In the genomic region with DNA sequence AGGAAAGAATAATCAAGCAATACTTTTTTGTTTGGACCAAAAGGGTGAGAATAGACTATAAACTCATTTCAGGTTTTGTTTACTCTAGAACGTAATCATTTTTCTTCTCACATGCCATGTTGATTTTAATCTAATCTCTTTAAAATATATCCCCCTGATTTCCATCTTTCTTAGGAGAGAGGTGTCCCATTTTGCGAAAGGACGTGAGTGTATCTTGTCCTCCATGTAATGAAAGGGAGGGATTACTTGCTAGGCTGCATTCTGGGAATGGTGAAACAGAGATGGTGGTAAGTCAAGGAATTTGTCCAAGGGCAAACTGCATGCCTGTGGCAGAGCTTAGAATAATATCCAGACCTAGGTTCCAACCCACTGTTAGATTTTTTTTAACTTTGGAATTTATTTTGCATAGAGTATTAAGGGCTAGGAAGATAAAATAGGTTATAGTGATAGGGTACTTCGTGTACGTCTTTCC, we compare ENCODE assay signal across 8 cellular contexts. TPM values are rescaled to one million over a fixed set of nuclear protein-coding genes. Genes with fewer than 3 reads are reported as not detected.
DNase-seq lines count a peak whose midpoint lies in the region; ATAC-seq and TF ChIP-seq lines count a peak whose summit lies in the region.

No MANE protein-coding gene starts in this region.

- H3K27me3 ChIP-seq in kidney epithelial cell (ENCODE audit: control insufficient read depth, insufficient read depth, low read length): peaks cover under 1% of the 10 kb centered on the region
- peaks cover 1% of the 10 kb centered on the region for H3K27me3 ChIP-seq in transverse colon

- intact Hi-C loops in transverse colon (cut with DNase I; ENCODE audit: low total_unique reads): loop anchor here (5.0 to 10.0 kb wide), 3 partner anchors 128 to 238 kb away; partner anchors contain the start of gene ING1

- peaks cover 2% of the 10 kb centered on the region for H3K27me3 Mint-ChIP-seq in activated naive CD4-positive, alpha-beta T cell treated with anti-CD3 and anti-CD28 coated beads, Interleukin-2, amount 50 U/mL, for 24 hours
- peaks cover 4% of the 10 kb centered on the region for H3K27me3 Mint-ChIP-seq in activated naive CD8-positive, alpha-beta T cell treated with anti-CD3 and anti-CD28 coated beads, Interleukin-2, amount 50 U/mL, for 24 hours

- H3K9me3 Mint-ChIP-seq in activated naive CD4-positive, alpha-beta T cell treated with anti-CD3 and anti-CD28 coated beads, Interleukin-2, amount 50 U/mL, for 24 hours: no peaks in the 10 kb centered on the region
- no peaks in the 10 kb centered on the region for H3K9me3 Mint-ChIP-seq in activated naive CD8-positive, alpha-beta T cell treated with anti-CD3 and anti-CD28 coated beads, Interleukin-2, amount 50 U/mL, for 24 hours

- no peak for ATAC-seq in activated naive CD8-positive, alpha-beta T cell treated with anti-CD3 and anti-CD28 coated beads, Interleukin-2, amount 50 U/mL, for 24 hours

- peak overlapping the region; percentile 98 to 100 (median 100) for H3K27ac ChIP-seq in transverse colon

- peaks cover 55% of the 10 kb centered on the region for H3K4me1 Mint-ChIP-seq in activated naive CD4-positive, alpha-beta T cell treated with anti-CD3 and anti-CD28 coated beads, Interleukin-2, amount 50 U/mL, for 24 hours
- H3K4me1 Mint-ChIP-seq in activated naive CD8-positive, alpha-beta T cell treated with anti-CD3 and anti-CD28 coated beads, Interleukin-2, amount 50 U/mL, for 24 hours: peaks cover 56% of the 10 kb centered on the region

- H3K4me3 ChIP-seq in kidney epithelial cell (ENCODE audit: low read depth, low read length) (no peak overlapping the region), transverse colon (no peak overlapping the region)

- no peak for TF ChIP-seq CTCF in kidney epithelial cell (IDR thresholded peaks at IDR 0.05; ENCODE audit: insufficient read depth, low read length, poor library complexity, severe bottlenecking)
- no peak for TF ChIP-seq CTCF in transverse colon (IDR thresholded peaks at IDR 0.05)

- H3K36me3 ChIP-seq in kidney epithelial cell (ENCODE audit: control insufficient read depth, insufficient read depth, low read length) (no peaks in the 10 kb centered on the region), transverse colon (no peaks in the 10 kb centered on the region)

- H3K36me3 Mint-ChIP-seq in activated naive CD4-positive, alpha-beta T cell treated with anti-CD3 and anti-CD28 coated beads, Interleukin-2, amount 50 U/mL, for 24 hours: peaks cover 6% of the 10 kb centered on the region
- H3K36me3 Mint-ChIP-seq in activated naive CD8-positive, alpha-beta T cell treated with anti-CD3 and anti-CD28 coated beads, Interleukin-2, amount 50 U/mL, for 24 hours (ENCODE audit: low read depth): peaks cover 15% of the 10 kb centered on the region

- peak overlapping the region; percentile 90 for H3K4me3 Mint-ChIP-seq in activated naive CD4-positive, alpha-beta T cell treated with anti-CD3 and anti-CD28 coated beads, Interleukin-2, amount 50 U/mL, for 24 hours
- peak overlapping the region; percentile 91 for H3K4me3 Mint-ChIP-seq in activated naive CD8-positive, alpha-beta T cell treated with anti-CD3 and anti-CD28 coated beads, Interleukin-2, amount 50 U/mL, for 24 hours

- TF ChIP-seq POLR2A in transverse colon (IDR thresholded peaks at IDR 0.05): no peak

- in situ Hi-C loops in transverse colon (cut with MboI; ENCODE audit: low pct_ligation_motif_present in 1 of 4, low pct_unique_long_range_greater_than_20kb in 1 of 4, low sequenced_read_pairs in 3 of 4): loop anchor here in 3 of 4 donors (25.0 kb wide), 3 partner anchors 204 to 321 kb away; partner anchors contain the start of genes CARS2 (in 2 of the 3) and ING1 (in 2 of the 3)

- no peaks in the 10 kb centered on the region for H3K9me3 ChIP-seq in transverse colon

- peaks cover 12 to 28% (median 25%) of the 10 kb centered on the region in 4 donors for H3K4me1 ChIP-seq in transverse colon

- no peak for TF ChIP-seq EP300 in transverse colon (IDR thresholded peaks at IDR 0.05; ENCODE audit: low read depth)

- DNase-seq in activated naive CD4-positive, alpha-beta T cell (lab: John Stamatoyannopoulos, UW): no peak
- no peak for DNase-seq in activated naive CD8-positive, alpha-beta T cell treated with anti-CD3 and anti-CD28 coated beads, Interleukin-2, amount 50 U/mL, for 24 hours
- DNase-seq in kidney epithelial cell (ENCODE audit: low read depth) (peak; percentile 34), transverse colon (no peak), NCI-H2081 treated with DMSO at 0.1 percent for 48 hours (lab: John Stamatoyannopoulos, UW) (no peak), cerebellar cortex (ENCODE audit: low spot score) (no peak)
- DNase-seq in activated CD4-positive, alpha-beta T cell treated with anti-CD3 and anti-CD28 coated beads for 48 hours: no peak

- H3K27ac Mint-ChIP-seq in activated naive CD4-positive, alpha-beta T cell treated with anti-CD3 and anti-CD28 coated beads, Interleukin-2, amount 50 U/mL, for 24 hours: peak overlapping the region; percentile 76
- H3K27ac Mint-ChIP-seq in activated naive CD8-positive, alpha-beta T cell treated with anti-CD3 and anti-CD28 coated beads, Interleukin-2, amount 50 U/mL, for 24 hours: peak overlapping the region; percentile 91

- WGBS in transverse colon (ENCODE audit: low coverage in 1 of 2), 2 donors: 62 to 67% methylated on average over 5 of the region's 5 CpGs

RNA-seq across cellular contexts. Expression of gene ANKRD10, which starts 1.8 kb away (rescaled TPM):
- total RNA-seq in kidney epithelial cell (72.4 and 81.9 TPM in 2 replicates), transverse colon (100 to 1,000 TPM; 124 to 286 (median 188) TPM)
